In the genomic region with DNA sequence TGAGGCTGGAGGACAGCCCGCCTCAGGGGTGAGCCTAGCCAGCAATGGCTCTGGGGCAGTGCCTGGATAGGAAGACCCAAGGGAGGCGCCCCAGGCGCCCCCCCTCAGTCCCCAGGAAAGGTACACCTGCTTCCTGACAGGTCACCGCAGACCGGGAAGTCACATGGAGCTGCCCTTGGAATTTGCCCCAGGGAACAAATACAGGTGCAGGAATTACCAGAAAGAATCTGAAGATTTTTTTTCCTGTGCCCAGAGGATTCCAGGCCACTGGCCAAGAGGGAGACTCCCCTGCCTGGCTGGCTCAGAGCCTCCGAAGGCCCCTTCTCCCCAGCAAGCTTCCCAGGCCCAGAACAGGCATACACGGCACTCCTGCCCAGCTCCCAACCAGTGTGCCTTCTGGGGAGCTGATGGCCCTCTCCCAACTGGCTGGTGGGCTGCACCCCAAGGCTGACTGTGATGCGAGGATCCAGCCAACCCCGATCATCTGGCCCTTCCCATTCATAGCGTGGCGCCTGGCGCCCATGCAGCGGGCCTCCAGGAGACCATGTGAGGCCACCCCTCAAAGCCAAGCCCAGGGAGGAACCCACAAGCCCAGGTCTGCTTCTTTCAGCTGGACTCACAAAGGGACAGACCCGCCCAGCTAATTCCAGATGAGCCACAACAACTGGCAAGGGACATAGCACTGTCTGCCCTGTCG, we compare ENCODE assay signal across 10 cellular contexts. TPM values are rescaled to one million over a fixed set of nuclear protein-coding genes. Genes with fewer than 3 reads are reported as not detected.
A peak's percentile ranks its signal among the peaks of the same experiment; 100 is the strongest.
DNase-seq lines count a peak whose midpoint lies in the region; ATAC-seq, FAIRE-seq and TF ChIP-seq lines count a peak whose summit lies in the region.
"Had no signal": no experiment of that assay in that cellular context is flagged by ENCODE, and none has a peak within 500 bp of the region (broad histone marks: within the 10 kb centered on the region; RNA-seq: fewer than 3 reads in every experiment).

No MANE protein-coding gene starts in this region.

- H3K4me3 Mint-ChIP-seq in activated CD8-positive, alpha-beta T cell treated with anti-CD3 and anti-CD28 coated beads for 36 hours: peak overlapping the region; percentile 50
- no peak overlapping the region for H3K4me3 Mint-ChIP-seq in activated CD8-positive, alpha-beta T cell treated with anti-CD3 and anti-CD28 coated beads, Interleukin-2, amount 10 ng/mL, durations not matched to agents 7 days and 5 days
- H3K4me3 Mint-ChIP-seq in stimulated activated effector memory CD8-positive, alpha-beta T cell treated with anti-CD3 and anti-CD28 coated beads, Interleukin-12 subunit alpha, Interleukin-12 subunit beta, amount 100 ng/mL, for 72 hours: peak overlapping the region; percentile 73
- H3K4me3 Mint-ChIP-seq in activated naive CD8-positive, alpha-beta T cell treated with anti-CD3 and anti-CD28 coated beads for 36 hours: no peak overlapping the region

- H3K36me3 Mint-ChIP-seq in activated CD8-positive, alpha-beta T cell treated with anti-CD3 and anti-CD28 coated beads for 36 hours (ENCODE audit: low read depth): no peaks in the 10 kb centered on the region
- H3K36me3 Mint-ChIP-seq in activated CD8-positive, alpha-beta T cell treated with anti-CD3 and anti-CD28 coated beads, Interleukin-2, amount 10 ng/mL, durations not matched to agents 7 days and 5 days (ENCODE audit: low read depth): peaks cover 4% of the 10 kb centered on the region
- no peaks in the 10 kb centered on the region for H3K36me3 Mint-ChIP-seq in stimulated activated effector memory CD8-positive, alpha-beta T cell treated with anti-CD3 and anti-CD28 coated beads, Interleukin-12 subunit alpha, Interleukin-12 subunit beta, amount 100 ng/mL, for 72 hours
- no peaks in the 10 kb centered on the region for H3K36me3 Mint-ChIP-seq in activated naive CD8-positive, alpha-beta T cell treated with anti-CD3 and anti-CD28 coated beads for 36 hours

- CTCF ChIA-PET in activated CD8-positive, alpha-beta T cell treated with anti-CD3 and anti-CD28 coated beads for 36 hours (lab: Charles Lee): interaction anchor here (1.6 to 1.9 kb wide), 2 partner anchors 9 to 22 kb away, joined by 4 to 7 read pairs; a partner anchor contains a TSS
- CTCF ChIA-PET in activated CD8-positive, alpha-beta T cell treated with anti-CD3 and anti-CD28 coated beads, Interleukin-2, amount 10 ng/mL, durations not matched to agents 7 days and 5 days (lab: Charles Lee): interaction anchor here (1.2 to 2.1 kb wide), 2 partner anchors 9 to 38 kb away, joined by 4 to 12 read pairs; a partner anchor contains a TSS

- no peaks in the 10 kb centered on the region for H3K9me3 Mint-ChIP-seq in activated CD8-positive, alpha-beta T cell treated with anti-CD3 and anti-CD28 coated beads for 36 hours
- H3K9me3 Mint-ChIP-seq in activated CD8-positive, alpha-beta T cell treated with anti-CD3 and anti-CD28 coated beads, Interleukin-2, amount 10 ng/mL, durations not matched to agents 7 days and 5 days (ENCODE audit: insufficient read depth): no peaks in the 10 kb centered on the region
- no peaks in the 10 kb centered on the region for H3K9me3 Mint-ChIP-seq in stimulated activated effector memory CD8-positive, alpha-beta T cell treated with anti-CD3 and anti-CD28 coated beads, Interleukin-12 subunit alpha, Interleukin-12 subunit beta, amount 100 ng/mL, for 72 hours
- H3K9me3 Mint-ChIP-seq in activated naive CD8-positive, alpha-beta T cell treated with anti-CD3 and anti-CD28 coated beads for 36 hours: no peaks in the 10 kb centered on the region

- no peak for ATAC-seq in activated CD8-positive, alpha-beta T cell treated with anti-CD3 and anti-CD28 coated beads for 36 hours
- no peak for ATAC-seq in activated CD8-positive, alpha-beta T cell treated with anti-CD3 and anti-CD28 coated beads, Interleukin-2, amount 10 ng/mL, durations not matched to agents 7 days and 5 days
- ATAC-seq in stimulated activated effector memory CD8-positive, alpha-beta T cell treated with anti-CD3 and anti-CD28 coated beads, Interleukin-12 subunit alpha, Interleukin-12 subunit beta, amount 100 ng/mL, for 72 hours: no peak
- no peak for ATAC-seq in GM18909 (IDR thresholded peaks at IDR 0.05; ENCODE audit: poor library complexity, unreplicated experiment)

- H3K27ac Mint-ChIP-seq in activated CD8-positive, alpha-beta T cell treated with anti-CD3 and anti-CD28 coated beads for 36 hours: no peak overlapping the region
- no peak overlapping the region for H3K27ac Mint-ChIP-seq in activated CD8-positive, alpha-beta T cell treated with anti-CD3 and anti-CD28 coated beads, Interleukin-2, amount 10 ng/mL, durations not matched to agents 7 days and 5 days
- no peak overlapping the region for H3K27ac Mint-ChIP-seq in stimulated activated effector memory CD8-positive, alpha-beta T cell treated with anti-CD3 and anti-CD28 coated beads, Interleukin-12 subunit alpha, Interleukin-12 subunit beta, amount 100 ng/mL, for 72 hours
- H3K27ac Mint-ChIP-seq in activated naive CD8-positive, alpha-beta T cell treated with anti-CD3 and anti-CD28 coated beads for 36 hours: no peak overlapping the region

- intact Hi-C loops in activated CD8-positive, alpha-beta T cell treated with anti-CD3 and anti-CD28 coated beads for 36 hours (cut with micrococcal nuclease): no loop called here

- no peak for TF ChIP-seq CTCF in activated CD8-positive, alpha-beta T cell treated with anti-CD3 and anti-CD28 coated beads for 36 hours (IDR thresholded peaks at IDR 0.05)
- no peak for TF ChIP-seq CTCF in WI38 (IDR thresholded peaks at IDR 0.05; ENCODE audit: low read depth, low read length)

- H3K4me1 Mint-ChIP-seq in activated CD8-positive, alpha-beta T cell treated with anti-CD3 and anti-CD28 coated beads for 36 hours (ENCODE audit: low read depth): peaks cover 16% of the 10 kb centered on the region
- H3K4me1 Mint-ChIP-seq in activated CD8-positive, alpha-beta T cell treated with anti-CD3 and anti-CD28 coated beads, Interleukin-2, amount 10 ng/mL, durations not matched to agents 7 days and 5 days (ENCODE audit: low read depth): peaks cover 27% of the 10 kb centered on the region
- H3K4me1 Mint-ChIP-seq in stimulated activated effector memory CD8-positive, alpha-beta T cell treated with anti-CD3 and anti-CD28 coated beads, Interleukin-12 subunit alpha, Interleukin-12 subunit beta, amount 100 ng/mL, for 72 hours: peaks cover 19% of the 10 kb centered on the region
- peaks cover 20% of the 10 kb centered on the region for H3K4me1 Mint-ChIP-seq in activated naive CD8-positive, alpha-beta T cell treated with anti-CD3 and anti-CD28 coated beads for 36 hours

- peak overlapping the region; percentile 17; the same call in 1 of the 2 replicates for H3K4me3 ChIP-seq in WI38 (ENCODE audit: low read depth, low read length)

- no peak for DNase-seq in activated CD8-positive, alpha-beta T cell treated with anti-CD3 and anti-CD28 coated beads for 36 hours
- no peak for DNase-seq in activated CD8-positive, alpha-beta T cell treated with anti-CD3 and anti-CD28 coated beads, Interleukin-2, amount 10 ng/mL, durations not matched to agents 7 days and 5 days
- DNase-seq in left kidney (ENCODE audit: low read depth, low spot score) (peak; percentile 28), RCC 7860 (ENCODE audit: low spot score) (no peak)
- DNase-seq in stimulated activated effector memory CD8-positive, alpha-beta T cell treated with anti-CD3 and anti-CD28 coated beads, Interleukin-12 subunit alpha, Interleukin-12 subunit beta, amount 100 ng/mL, for 72 hours (ENCODE audit: low spot score in 2 of 2): no peak
- DNase-seq in activated naive CD8-positive, alpha-beta T cell treated with anti-CD3 and anti-CD28 coated beads for 36 hours: no peak
- DNase-seq: COR-L47, NCI-H526 treated with DMSO at 0.1 percent for 48 hours had no signal

- no peak for FAIRE-seq in RCC 7860 (lab: Jason Lieb, UNC)

- no peaks in the 10 kb centered on the region for H3K27me3 Mint-ChIP-seq in activated CD8-positive, alpha-beta T cell treated with anti-CD3 and anti-CD28 coated beads for 36 hours
- H3K27me3 Mint-ChIP-seq in activated CD8-positive, alpha-beta T cell treated with anti-CD3 and anti-CD28 coated beads, Interleukin-2, amount 10 ng/mL, durations not matched to agents 7 days and 5 days (ENCODE audit: low read depth): no peaks in the 10 kb centered on the region
- H3K27me3 Mint-ChIP-seq in activated naive CD8-positive, alpha-beta T cell treated with anti-CD3 and anti-CD28 coated beads for 36 hours: no peaks in the 10 kb centered on the region

- POLR2A ChIA-PET in activated CD8-positive, alpha-beta T cell treated with anti-CD3 and anti-CD28 coated beads for 36 hours (lab: Charles Lee): interaction anchor here (0.6 to 2.0 kb wide), 5 partner anchors 9 to 74 kb away, joined by 3 to 9 read pairs (median 4); a partner anchor contains a TSS
- POLR2A ChIA-PET in activated CD8-positive, alpha-beta T cell treated with anti-CD3 and anti-CD28 coated beads, Interleukin-2, amount 10 ng/mL, durations not matched to agents 7 days and 5 days (lab: Charles Lee): interaction anchor here (2.0 to 3.4 kb wide), 2 partner anchors 10 to 68 kb away, joined by 5 to 27 read pairs; a partner anchor contains a TSS

RNA-seq across cellular contexts. Expression of a gene that starts 2.3 kb away (rescaled TPM):
- 1 to 10 TPM; 5.7 to 6.6 TPM for total RNA-seq in activated CD8-positive, alpha-beta T cell treated with anti-CD3 and anti-CD28 coated beads for 36 hours
- 10 to 100 TPM; 10.9 to 12.0 TPM for total RNA-seq in activated CD8-positive, alpha-beta T cell treated with anti-CD3 and anti-CD28 coated beads, Interleukin-2, amount 10 ng/mL, durations not matched to agents 7 days and 5 days
- 1 to 10 TPM; 7.3 to 7.6 TPM for total RNA-seq in activated naive CD8-positive, alpha-beta T cell treated with anti-CD3 and anti-CD28 coated beads for 36 hours

RNA-seq across cellular contexts. Expression of a gene that starts 7.2 kb away (rescaled TPM):
- 10 to 100 TPM; 29.4 to 29.9 TPM for total RNA-seq in activated CD8-positive, alpha-beta T cell treated with anti-CD3 and anti-CD28 coated beads for 36 hours
- total RNA-seq in activated CD8-positive, alpha-beta T cell treated with anti-CD3 and anti-CD28 coated beads, Interleukin-2, amount 10 ng/mL, durations not matched to agents 7 days and 5 days: 10 to 100 TPM; 34.6 to 36.6 TPM
- total RNA-seq in activated naive CD8-positive, alpha-beta T cell treated with anti-CD3 and anti-CD28 coated beads for 36 hours: 10 to 100 TPM; 37.9 TPM

RNA-seq across cellular contexts. Expression of a gene that starts 7.3 kb away (rescaled TPM):
- 10 to 100 TPM; 29.5 to 30.7 TPM for total RNA-seq in activated CD8-positive, alpha-beta T cell treated with anti-CD3 and anti-CD28 coated beads for 36 hours
- total RNA-seq in activated CD8-positive, alpha-beta T cell treated with anti-CD3 and anti-CD28 coated beads, Interleukin-2, amount 10 ng/mL, durations not matched to agents 7 days and 5 days: 10 to 100 TPM; 44.7 to 45.5 TPM
- 10 to 100 TPM; 37.6 to 38.8 TPM for total RNA-seq in activated naive CD8-positive, alpha-beta T cell treated with anti-CD3 and anti-CD28 coated beads for 36 hours

RNA-seq across cellular contexts. Expression of a gene that starts 9.7 kb away (rescaled TPM):
- total RNA-seq in activated CD8-positive, alpha-beta T cell treated with anti-CD3 and anti-CD28 coated beads for 36 hours: 10 to 100 TPM; 53.3 to 58.4 TPM
- 10 to 100 TPM; 88.2 to 90.0 TPM for total RNA-seq in activated CD8-positive, alpha-beta T cell treated with anti-CD3 and anti-CD28 coated beads, Interleukin-2, amount 10 ng/mL, durations not matched to agents 7 days and 5 days
- 10 to 100 TPM; 78.1 to 80.1 TPM for total RNA-seq in activated naive CD8-positive, alpha-beta T cell treated with anti-CD3 and anti-CD28 coated beads for 36 hours

RNA-seq across cellular contexts. Expression of a gene that starts 9.8 kb away (rescaled TPM):
- total RNA-seq in activated CD8-positive, alpha-beta T cell treated with anti-CD3 and anti-CD28 coated beads for 36 hours: 10 to 100 TPM; 38.6 to 39.6 TPM
- 10 to 100 TPM; 60.2 to 64.1 TPM for total RNA-seq in activated CD8-positive, alpha-beta T cell treated with anti-CD3 and anti-CD28 coated beads, Interleukin-2, amount 10 ng/mL, durations not matched to agents 7 days and 5 days
- total RNA-seq in activated naive CD8-positive, alpha-beta T cell treated with anti-CD3 and anti-CD28 coated beads for 36 hours: 10 to 100 TPM; 42.6 to 48.3 TPM

Comparison
In these comparisons a context has a peak if more than half of its experiments do, and no peak if none do; other contexts are left out.
1. H3K4me3 Mint-ChIP-seq: peak in activated CD8-positive, alpha-beta T cell treated with anti-CD3 and anti-CD28 coated beads for 36 hours (single experiment) and stimulated activated effector memory CD8-positive, alpha-beta T cell treated with anti-CD3 and anti-CD28 coated beads, Interleukin-12 subunit alpha, Interleukin-12 subunit beta, amount 100 ng/mL, for 72 hours (single experiment); none in activated CD8-positive, alpha-beta T cell treated with anti-CD3 and anti-CD28 coated beads, Interleukin-2, amount 10 ng/mL, durations not matched to agents 7 days and 5 days (single experiment) and activated naive CD8-positive, alpha-beta T cell treated with anti-CD3 and anti-CD28 coated beads for 36 hours (single experiment).